In the genomic region with DNA sequence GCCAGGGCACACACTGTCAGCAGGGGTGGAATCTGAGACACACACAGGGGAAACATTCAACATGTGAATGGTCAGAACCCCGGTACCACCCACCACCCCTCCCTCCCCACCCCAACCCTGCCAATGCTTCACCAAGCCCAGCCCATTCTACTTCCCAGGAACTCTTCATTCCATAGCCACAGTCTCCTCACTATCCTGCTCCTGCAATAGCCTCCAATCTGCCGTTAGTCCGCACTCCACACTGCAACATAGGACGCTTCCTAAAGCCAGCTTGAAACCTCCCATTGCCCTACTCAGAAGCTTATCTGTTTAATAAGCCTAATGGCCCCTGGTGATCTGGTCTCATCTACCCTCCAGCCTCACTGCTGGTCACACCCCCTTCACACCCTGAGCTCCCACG, we compare ENCODE assay signal across 21 cellular contexts. TPM values are rescaled to one million over a fixed set of nuclear protein-coding genes. Genes with fewer than 3 reads are reported as not detected.
DNase-seq lines count a peak whose midpoint lies in the region; ATAC-seq and TF ChIP-seq lines count a peak whose summit lies in the region.
"Had no signal": no experiment of that assay in that cellular context is flagged by ENCODE, and none has a peak within 500 bp of the region (broad histone marks: within the 10 kb centered on the region; RNA-seq: fewer than 3 reads in every experiment).

No MANE protein-coding gene starts in this region.

- H3K9me2 ChIP-seq in GM23338 (ENCODE audit: insufficient read depth), result no peaks in the 10 kb centered on the region
- no peaks in the 10 kb centered on the region for H3K9me2 ChIP-seq in Karpas-422 (replicated peaks; ENCODE audit: insufficient read depth, low read length)

- no peak for TF ChIP-seq CTCF in GM23338 (conservative IDR thresholded peaks at IDR 0.05; ENCODE audit: low read depth in 2 of 2)

- H3K36me3 ChIP-seq in GM23338 (ENCODE audit: insufficient read depth) (no peaks in the 10 kb centered on the region), iPS-20b (ENCODE audit: insufficient read depth, low read depth, low read length) (no peaks in the 10 kb centered on the region), Karpas-422 (ENCODE audit: insufficient read depth, low read length) (no peaks in the 10 kb centered on the region)
- H3K36me3 ChIP-seq: Peyer's patch, SJSA1 had no signal

- H3K27me3 ChIP-seq in GM23338 (ENCODE audit: insufficient read depth) (no peaks in the 10 kb centered on the region), iPS-20b (ENCODE audit: insufficient read depth, low read length) (peaks cover under 1% of the 10 kb centered on the region; the same call in 1 of the 2 replicates), Karpas-422 (ENCODE audit: low read length) (no peaks in the 10 kb centered on the region)
- H3K27me3 ChIP-seq: Peyer's patch, SJSA1 had no signal

- H3K27me3 Mint-ChIP-seq in GM23338 (ENCODE audit: insufficient read depth, low read depth, poor library complexity), result peaks cover 1% of the 10 kb centered on the region

- H3K79me2 ChIP-seq in GM23338 (replicated peaks; ENCODE audit: insufficient read depth), result no peaks in the 10 kb centered on the region
- no peaks in the 10 kb centered on the region for H3K79me2 ChIP-seq in Karpas-422 (ENCODE audit: low read length)

- peaks cover 19% of the 10 kb centered on the region for H3K4me1 Mint-ChIP-seq in GM23338
- H3K4me1 Mint-ChIP-seq: CD14-positive monocyte had no signal

- no peak overlapping the region for H3K9ac ChIP-seq in iPS-20b (ENCODE audit: low read depth, low read length)
- no peak overlapping the region for H3K9ac ChIP-seq in Karpas-422 (ENCODE audit: low read length)

- H3K4me1 ChIP-seq in GM23338 (ENCODE audit: insufficient read depth) (peaks cover 14% of the 10 kb centered on the region), iPS-20b (ENCODE audit: insufficient read depth, low read length) (peaks cover 9% of the 10 kb centered on the region; the same call in 1 of the 2 replicates), Karpas-422 (ENCODE audit: low read length) (no peaks in the 10 kb centered on the region)
- H3K4me1 ChIP-seq: Peyer's patch, SJSA1 had no signal

- no peaks in the 10 kb centered on the region for H3K9me3 ChIP-seq in iPS-20b (ENCODE audit: insufficient read depth, low read depth, low read length)
- no peaks in the 10 kb centered on the region for H3K9me3 ChIP-seq in Karpas-422 (ENCODE audit: low read length)
- H3K9me3 ChIP-seq: Peyer's patch, SJSA1 had no signal

- H3K4me3 ChIP-seq in GM23338 (0 out of 2 replicates have a peak overlapping the region, but pooled peaks have one; percentile 4), iPS-20b (ENCODE audit: low read length) (peak overlapping the region; percentile 9; the same call in 1 of the 2 replicates), Karpas-422 (ENCODE audit: low read length) (no peak overlapping the region)
- H3K4me3 ChIP-seq: Peyer's patch, SJSA1 had no signal

- peak overlapping the region; percentile 27; the same call in 1 of the 2 replicates for H3K4me2 ChIP-seq in GM23338
- no peak overlapping the region for H3K4me2 ChIP-seq in Karpas-422 (ENCODE audit: low read depth, low read length, poor library complexity, severe bottlenecking)

- no peaks in the 10 kb centered on the region for H3F3A ChIP-seq in GM23338 (replicated peaks; ENCODE audit: low read depth)

- no peaks in the 10 kb centered on the region for H4K20me1 ChIP-seq in GM23338 (replicated peaks; ENCODE audit: insufficient read depth)
- H4K20me1 ChIP-seq in Karpas-422 (ENCODE audit: insufficient read depth, low read depth, low read length), result no peaks in the 10 kb centered on the region

- H3K27ac Mint-ChIP-seq in GM23338, result no peak overlapping the region
- H3K27ac Mint-ChIP-seq: CD14-positive monocyte had no signal

- DNase-seq in GM23338 (ENCODE audit: low spot score) (peak; percentile 60), NCI-H82 treated with DMSO at 0.1 percent for 48 hours (lab: John Stamatoyannopoulos, UW; ENCODE audit: unreplicated experiment) (peak; percentile 91), retina (peak; percentile 36), Karpas-422 (no peak), cerebellar nuclear complex (lab: John Stamatoyannopoulos, UW) (no peak)
- DNase-seq: ACHN; AML-193; GF-D8; GOT3; NCI-H1436 treated with DMSO at 0.1 percent for 48 hours; NCI-H2029; NCI-H345; NCI-H526 treated with DMSO at 0.1 percent for 48 hours; NK-92 treated with Interleukin-12 subunit alpha and Interleukin-12 subunit beta, amount 100 ng/mL, for 24 hours; Peyer's patch; SW 1271 had no signal

- no peaks in the 10 kb centered on the region for H3K36me3 Mint-ChIP-seq in GM23338 (ENCODE audit: low read depth)
- H3K36me3 Mint-ChIP-seq: CD14-positive monocyte had no signal

- H3K27ac ChIP-seq in GM23338 (ENCODE audit: low read depth), result no peak overlapping the region
- H3K27ac ChIP-seq in iPS-20b (ENCODE audit: low read length), result no peak overlapping the region
- H3K27ac ChIP-seq in Karpas-422 (ENCODE audit: low read length), result no peak overlapping the region
- H3K27ac ChIP-seq: HL-60, Peyer's patch, SJSA1 had no signal

- H3K4me3 Mint-ChIP-seq in GM23338, result peak overlapping the region; percentile 43; the same call in 2 of the 3 replicates
- H3K4me3 Mint-ChIP-seq: CD14-positive monocyte had no signal

- H3K9me3 Mint-ChIP-seq in GM23338, result no peaks in the 10 kb centered on the region

- H2AFZ ChIP-seq in GM23338 (peak overlapping the region; percentile 89), Karpas-422 (ENCODE audit: low read length) (no peak overlapping the region)

- peak; percentile 83 for ATAC-seq in GM23338
- no peak for ATAC-seq in GM21528 (IDR thresholded peaks at IDR 0.05; ENCODE audit: low FRiP score, unreplicated experiment)

RNA-seq across cellular contexts. Expression of a gene that starts 7.5 kb away (rescaled TPM):
- 34.6 and 37.9 TPM in 2 replicates for total RNA-seq in GM23338 (2014; rRNA removed; shearing (Covaris generic))
- polyA plus RNA-seq in GM23338 (2016; fragmentation: Nextera tagmentation; extraction: Ambion mirVana), result 16.3 and 18.3 TPM in 2 replicates
- total RNA-seq in Karpas-422 (2014; rRNA removed; shearing (Covaris generic); ENCODE audit: low replicate concordance), result not detected in 2 replicates
- polyA plus RNA-seq: CD14-positive monocyte had no signal

RNA-seq across cellular contexts. Expression of a gene that starts 35.6 kb away (rescaled TPM):
- total RNA-seq in GM23338 (2014; rRNA removed; shearing (Covaris generic)), result 12.0 and 13.0 TPM in 2 replicates
- polyA plus RNA-seq in GM23338 (2016; fragmentation: Nextera tagmentation; extraction: Ambion mirVana), result 8.7 and 9.5 TPM in 2 replicates
- total RNA-seq in Karpas-422 (2014; rRNA removed; shearing (Covaris generic); ENCODE audit: low replicate concordance), result 22.1 and 26.7 TPM in 2 replicates

RNA-seq across cellular contexts. Expression of a gene that starts 57.0 kb away (rescaled TPM):
- total RNA-seq in GM23338 (2014; rRNA removed; shearing (Covaris generic)), result 60.9 and 68.9 TPM in 2 replicates
- 88.2 and 96.6 TPM in 2 replicates for polyA plus RNA-seq in GM23338 (2016; fragmentation: Nextera tagmentation; extraction: Ambion mirVana)
- total RNA-seq in Karpas-422 (2014; rRNA removed; shearing (Covaris generic); ENCODE audit: low replicate concordance), result 39.2 and 44.2 TPM in 2 replicates

RNA-seq across cellular contexts. Expression of a gene that starts 58.1 kb away (rescaled TPM):
- total RNA-seq in GM23338 (2014; rRNA removed; shearing (Covaris generic)), result 112 and 131 TPM in 2 replicates
- 149 and 154 TPM in 2 replicates for polyA plus RNA-seq in GM23338 (2016; fragmentation: Nextera tagmentation; extraction: Ambion mirVana)
- 42.6 and 78.8 TPM in 2 replicates for total RNA-seq in Karpas-422 (2014; rRNA removed; shearing (Covaris generic); ENCODE audit: low replicate concordance)

Comparison
In these comparisons a context has a peak if more than half of its experiments do, and no peak if none do; other contexts are left out.
1. DNase-seq: peak in GM23338 (single experiment), NCI-H82 treated with DMSO at 0.1 percent for 48 hours (single experiment) and retina (single experiment); none in Karpas-422 (single experiment) and cerebellar nuclear complex (0 of 2).
2. RNA of a gene that starts 7.5 kb away (total RNA-seq): 34.6 to 37.9 TPM in GM23338; not detected in Karpas-422; every median in the first group is over 10 times any median in the second.